Comparison of ENCODE assay signal across 21 cellular contexts in the genomic region with DNA sequence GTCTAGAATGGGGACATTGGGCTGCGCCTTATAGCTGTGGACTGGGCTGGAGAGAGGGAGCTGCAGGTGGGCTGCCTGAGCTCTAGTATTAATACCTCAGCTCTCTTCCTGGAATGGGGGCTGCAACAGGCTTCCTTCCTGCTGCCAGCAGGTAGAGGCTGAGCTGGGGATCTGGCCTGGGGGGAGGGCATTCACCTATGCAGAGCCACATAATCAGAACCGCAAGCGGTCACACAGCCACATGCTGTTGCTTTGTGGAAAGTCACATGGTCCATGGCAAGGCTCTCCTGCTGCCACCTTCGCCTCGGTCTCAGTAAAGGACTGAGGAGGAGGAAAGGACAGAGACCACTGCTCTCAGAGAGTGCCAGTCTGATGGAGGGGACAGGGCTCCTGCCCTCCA.
"Had no signal": no experiment of that assay in that cellular context is flagged by ENCODE, and none has a peak within 500 bp of the region (broad histone marks: within the 10 kb centered on the region; RNA-seq: fewer than 3 reads in every experiment).

No MANE protein-coding gene starts in this region.

- H3K9me3 ChIP-seq: colonic mucosa, heart left ventricle, neutrophil, psoas muscle, right lobe of liver, testis, tibial nerve had no signal

- H3K9me3 Mint-ChIP-seq: naive B cell; nephron; stimulated activated memory B cell treated with anti-CD40 and anti-IgM and Interleukin-4, amounts not matched to agents 10 μg/mL and 1 μg/mL and 100 μg/mL, for 72 hours; stimulated activated naive CD8-positive, alpha-beta T cell treated with anti-CD3 and anti-CD28 coated beads, Interleukin-15, amount 100 ng/mL, for 72 hours had no signal

- H3K4me1 ChIP-seq: colonic mucosa, psoas muscle, right lobe of liver, testis had no signal

- H3K36me3 ChIP-seq: colonic mucosa, neutrophil, right lobe of liver had no signal

- H3K27me3 Mint-ChIP-seq: naive B cell; stimulated activated memory B cell treated with anti-CD40 and anti-IgM and Interleukin-4, amounts not matched to agents 10 μg/mL and 1 μg/mL and 100 μg/mL, for 72 hours; stimulated activated naive CD8-positive, alpha-beta T cell treated with anti-CD3 and anti-CD28 coated beads, Interleukin-15, amount 100 ng/mL, for 72 hours had no signal

- ATAC-seq: esophagus mucosa; left colon; left ventricle myocardium superior; psoas muscle; right lobe of liver; stimulated activated memory B cell treated with anti-CD40 and anti-IgM and Interleukin-4, amounts not matched to agents 10 μg/mL and 1 μg/mL and 100 μg/mL, for 72 hours; stimulated activated naive CD8-positive, alpha-beta T cell treated with anti-CD3 and anti-CD28 coated beads, Interleukin-15, amount 100 ng/mL, for 72 hours had no signal

- DNase-seq: colonic mucosa; effector CD4-positive, alpha-beta T cell; heart left ventricle; hippocampal formation; left colon; left ventricle myocardium superior; mesenchymal stem cell; naive B cell; psoas muscle; retina; right lobe of liver; stimulated activated CD4-positive, alpha-beta T cell treated with anti-CD3 and anti-CD28 coated beads, Interleukin-4, amount 100 ng/mL, for 1 hour; stimulated activated CD8-positive, alpha-beta memory T cell treated with anti-CD3 and anti-CD28 coated beads, Interleukin-4, amount 100 ng/mL, for 48 hours; stimulated activated naive CD8-positive, alpha-beta T cell treated with anti-CD3 and anti-CD28 coated beads, Interleukin-15, amount 100 ng/mL, for 72 hours; testis had no signal

- H3K27ac ChIP-seq: colonic mucosa, heart left ventricle, neutrophil, psoas muscle, right lobe of liver, testis, tibial nerve had no signal

- H3K27me3 ChIP-seq: colonic mucosa, heart left ventricle, right lobe of liver, testis, tibial nerve had no signal

- H3K4me3 ChIP-seq: colonic mucosa, heart left ventricle, lung, psoas muscle, right lobe of liver, testis, tibial nerve had no signal

- H3K27ac Mint-ChIP-seq: nephron; stimulated activated memory B cell treated with anti-CD40 and anti-IgM and Interleukin-4, amounts not matched to agents 10 μg/mL and 1 μg/mL and 100 μg/mL, for 72 hours had no signal

- H3K4me1 Mint-ChIP-seq: nephron had no signal

- H3K4me3 Mint-ChIP-seq: naive B cell; nephron; stimulated activated memory B cell treated with anti-CD40 and anti-IgM and Interleukin-4, amounts not matched to agents 10 μg/mL and 1 μg/mL and 100 μg/mL, for 72 hours; stimulated activated naive CD8-positive, alpha-beta T cell treated with anti-CD3 and anti-CD28 coated beads, Interleukin-15, amount 100 ng/mL, for 72 hours had no signal
